In genomic region chr10:50932113-50932512, GRCh38 we compare ENCODE assay signal across 1 cellular context.
TF ChIP-seq lines count a peak whose summit lies in the region.

No MANE protein-coding gene starts in this region.

TF ChIP-seq in IMR-90, 13 proteins besides CTCF, POLR2A, EP300 and RAD21:
- TF ChIP-seq BHLHE40 (IDR thresholded peaks at IDR 0.05; ENCODE audit: low read depth, low read length) (no peak), ELK1 (IDR thresholded peaks at IDR 0.05; ENCODE audit: borderline replicate concordance, low read depth, low read length) (no peak), MAFK (IDR thresholded peaks at IDR 0.05; ENCODE audit: low read depth, low read length) (no peak), MXI1 (IDR thresholded peaks at IDR 0.05; ENCODE audit: borderline replicate concordance, low read depth, low read length) (no peak), MAZ (IDR thresholded peaks at IDR 0.05; ENCODE audit: borderline replicate concordance, low read depth, low read length) (no peak), NFE2L2 (IDR thresholded peaks at IDR 0.05; ENCODE audit: low read depth, low read length) (no peak), SMC3 (IDR thresholded peaks at IDR 0.05; ENCODE audit: low read depth, low read length) (no peak), CEBPB (IDR thresholded peaks at IDR 0.05; ENCODE audit: low read depth, low read length) (no peak)
